In genomic region chr1:245516178-245516829, GRCh38 we compare ENCODE assay signal across 13 cellular contexts.
DNase-seq lines count a peak whose midpoint lies in the region; ATAC-seq, FAIRE-seq and TF ChIP-seq lines count a peak whose summit lies in the region.
"Had no signal": no experiment of that assay in that cellular context is flagged by ENCODE, and none has a peak within 500 bp of the region (broad histone marks: within the 10 kb centered on the region; RNA-seq: fewer than 3 reads in every experiment).

No MANE protein-coding gene starts in this region.

- no peaks in the 10 kb centered on the region for H3K36me3 Mint-ChIP-seq in activated T-cell treated with anti-CD3 and anti-CD28 coated beads, Interleukin-2, amount 50 U/mL, for 72 hours (ENCODE audit: insufficient read depth in 2 of 2)
- no peaks in the 10 kb centered on the region for H3K36me3 Mint-ChIP-seq in activated CD4-positive, alpha-beta memory T cell treated with anti-CD3 and anti-CD28 coated beads, Interleukin-2, amount 10 ng/mL, durations not matched to agents 7 days and 5 days (ENCODE audit: low read depth)
- H3K36me3 Mint-ChIP-seq: CD8-positive, alpha-beta T cell; natural killer cell had no signal

- WGBS in pancreas, 2 donors: 72 to 85% methylated on average over 15 of the region's 15 CpGs

- H3K9me3 ChIP-seq in AG04450 (ENCODE audit: control insufficient read depth, insufficient read depth, low read length) (no peaks in the 10 kb centered on the region), HAP-1 (no peaks in the 10 kb centered on the region), pancreas (no peaks in the 10 kb centered on the region)

- peak; percentile 67 for TF ChIP-seq CTCF in AG04450 (IDR thresholded peaks at IDR 0.05; ENCODE audit: low read depth, low read length)
- TF ChIP-seq CTCF in cardiac fibroblast (IDR thresholded peaks at IDR 0.05; ENCODE audit: low read depth, low read length): peak; percentile 9
- TF ChIP-seq CTCF in pancreas (IDR thresholded peaks at IDR 0.05): no peak

- H3K4me1 Mint-ChIP-seq in activated T-cell treated with anti-CD3 and anti-CD28 coated beads, Interleukin-2, amount 50 U/mL, for 72 hours (ENCODE audit: low read depth): no peaks in the 10 kb centered on the region
- no peaks in the 10 kb centered on the region for H3K4me1 Mint-ChIP-seq in activated CD4-positive, alpha-beta memory T cell treated with anti-CD3 and anti-CD28 coated beads, Interleukin-2, amount 10 ng/mL, durations not matched to agents 7 days and 5 days

- ATAC-seq in GM21423 (IDR thresholded peaks at IDR 0.05; ENCODE audit: unreplicated experiment): no peak
- no peak for ATAC-seq in activated T-cell treated with anti-CD3 and anti-CD28 coated beads, Interleukin-2, amount 50 U/mL, for 72 hours (replicated peaks in 1 of 2)
- ATAC-seq in pancreas: no peak
- ATAC-seq: CD8-positive, alpha-beta T cell; natural killer cell had no signal

- H3K4me3 ChIP-seq in AG04450 (ENCODE audit: low read depth, low read length) (no peak overlapping the region), HAP-1 (no peak overlapping the region), cardiac fibroblast (replicated peaks in 1 of 2; ENCODE audit: low read depth in 2 of 2, low read length in 2 of 2) (no peak overlapping the region), pancreas (no peak overlapping the region)

- FAIRE-seq in pancreas (lab: Jason Lieb, UNC): no peak

- in situ Hi-C loops in HAP-1 (cut with MboI; ENCODE audit: low sequenced_read_pairs): loop anchor here (25.0 kb wide), 1 partner anchor 496 kb away; no protein-coding TSS in a partner anchor

- no peaks in the 10 kb centered on the region for H3K4me1 ChIP-seq in HAP-1
- no peaks in the 10 kb centered on the region for H3K4me1 ChIP-seq in pancreas

- H3K27me3 ChIP-seq in AG04450 (ENCODE audit: control insufficient read depth, insufficient read depth, low read length) (no peaks in the 10 kb centered on the region), HAP-1 (ENCODE audit: low read depth) (0 out of 2 replicates have a peak, but pooled peaks cover 1% of the 10 kb centered on the region), pancreas (no peaks in the 10 kb centered on the region)

- no peak overlapping the region for H3K27ac ChIP-seq in AG04450 (ENCODE audit: low read depth, low read length)
- H3K27ac ChIP-seq in pancreas: no peak overlapping the region
- H3K27ac ChIP-seq: KMS-11 had no signal

- DNase-seq in AG04450 (ENCODE audit: low read depth, low spot score) (peak; percentile 38), HAP-1 (ENCODE audit: low spot score in 2 of 2) (peak; percentile 22 to 51), NCI-H82 (lab: John Stamatoyannopoulos, UW) (peak; percentile 72), cardiac fibroblast (ENCODE audit: low read depth in 2 of 2) (peak; percentile 23 to 25), pancreas (no peak)
- no peak for DNase-seq in activated T-cell treated with anti-CD3 and anti-CD28 coated beads, Interleukin-2, amount 50 U/mL, for 72 hours
- no peak for DNase-seq in activated CD4-positive, alpha-beta memory T cell treated with anti-CD3 and anti-CD28 coated beads, Interleukin-2, amount 10 ng/mL, durations not matched to agents 7 days and 5 days
- DNase-seq: CD8-positive, alpha-beta T cell; natural killer cell; SW 1271 had no signal

- no peaks in the 10 kb centered on the region for H3K9me3 Mint-ChIP-seq in activated T-cell treated with anti-CD3 and anti-CD28 coated beads, Interleukin-2, amount 50 U/mL, for 72 hours
- H3K9me3 Mint-ChIP-seq in activated CD4-positive, alpha-beta memory T cell treated with anti-CD3 and anti-CD28 coated beads, Interleukin-2, amount 10 ng/mL, durations not matched to agents 7 days and 5 days: peaks cover 2% of the 10 kb centered on the region
- H3K9me3 Mint-ChIP-seq: CD8-positive, alpha-beta T cell; dendritic cell treated with granulocyte-macrophage colony-stimulating factor and Interleukin-4, amounts not matched to agents 40 ng/mL and 50 ng/mL, for 4 days; natural killer cell had no signal

- H3K27me3 Mint-ChIP-seq in activated T-cell treated with anti-CD3 and anti-CD28 coated beads, Interleukin-2, amount 50 U/mL, for 72 hours (ENCODE audit: low read depth): peaks cover 16% of the 10 kb centered on the region
- H3K27me3 Mint-ChIP-seq in activated CD4-positive, alpha-beta memory T cell treated with anti-CD3 and anti-CD28 coated beads, Interleukin-2, amount 10 ng/mL, durations not matched to agents 7 days and 5 days: peaks cover 2% of the 10 kb centered on the region

- POLR2A ChIA-PET in AG04450 (lab: Yijun Ruan, JAX): no interaction called here
- POLR2A ChIA-PET in activated CD4-positive, alpha-beta memory T cell treated with anti-CD3 and anti-CD28 coated beads, Interleukin-2, amount 10 ng/mL, durations not matched to agents 7 days and 5 days (lab: Charles Lee): no interaction called here

- H3K27ac Mint-ChIP-seq in activated T-cell treated with anti-CD3 and anti-CD28 coated beads, Interleukin-2, amount 50 U/mL, for 72 hours: no peak overlapping the region
- no peak overlapping the region for H3K27ac Mint-ChIP-seq in activated CD4-positive, alpha-beta memory T cell treated with anti-CD3 and anti-CD28 coated beads, Interleukin-2, amount 10 ng/mL, durations not matched to agents 7 days and 5 days
- H3K27ac Mint-ChIP-seq: CD8-positive, alpha-beta T cell; dendritic cell treated with granulocyte-macrophage colony-stimulating factor and Interleukin-4, amounts not matched to agents 40 ng/mL and 50 ng/mL, for 4 days; natural killer cell had no signal

- no peak overlapping the region for H3K4me3 Mint-ChIP-seq in activated T-cell treated with anti-CD3 and anti-CD28 coated beads, Interleukin-2, amount 50 U/mL, for 72 hours
- no peak overlapping the region for H3K4me3 Mint-ChIP-seq in activated CD4-positive, alpha-beta memory T cell treated with anti-CD3 and anti-CD28 coated beads, Interleukin-2, amount 10 ng/mL, durations not matched to agents 7 days and 5 days
- H3K4me3 Mint-ChIP-seq: CD8-positive, alpha-beta T cell; dendritic cell treated with granulocyte-macrophage colony-stimulating factor and Interleukin-4, amounts not matched to agents 40 ng/mL and 50 ng/mL, for 4 days; natural killer cell had no signal

- intact Hi-C loops in pancreas (cut with DNase I): no loop called here

- CTCF ChIA-PET in AG04450 (lab: Charles Lee): interaction anchor here (0.5 to 2.5 kb wide), 9 partner anchors 8 to 767 kb away, joined by 3 to 9 read pairs (median 4); no protein-coding TSS in a partner anchor
- CTCF ChIA-PET in activated CD4-positive, alpha-beta memory T cell treated with anti-CD3 and anti-CD28 coated beads, Interleukin-2, amount 10 ng/mL, durations not matched to agents 7 days and 5 days (lab: Charles Lee): no interaction called here

- H3K36me3 ChIP-seq in HAP-1 (replicated peaks): no peaks in the 10 kb centered on the region
- H3K36me3 ChIP-seq in pancreas: no peaks in the 10 kb centered on the region

Comparison
In these comparisons a context has a peak if more than half of its experiments do, and no peak if none do; other contexts are left out.
1. DNase-seq: peak in AG04450 (single experiment), HAP-1 (2 of 2), NCI-H82 (single experiment) and cardiac fibroblast (2 of 2); none in activated T-cell treated with anti-CD3 and anti-CD28 coated beads, Interleukin-2, amount 50 U/mL, for 72 hours (0 of 2), activated CD4-positive, alpha-beta memory T cell treated with anti-CD3 and anti-CD28 coated beads, Interleukin-2, amount 10 ng/mL, durations not matched to agents 7 days and 5 days (single experiment) and pancreas (0 of 6).
2. CTCF ChIP-seq: peak in AG04450 (single experiment) and cardiac fibroblast (single experiment); none in pancreas (0 of 4).